20 cellular contexts compared by ENCODE assay signal in genomic region chr21:16530656-16531055, GRCh38.
DNase-seq lines count a peak whose midpoint lies in the region; ATAC-seq and TF ChIP-seq lines count a peak whose summit lies in the region.
"Had no signal": no experiment of that assay in that cellular context is flagged by ENCODE, and none has a peak within 500 bp of the region (broad histone marks: within the 10 kb centered on the region; RNA-seq: fewer than 3 reads in every experiment).

No MANE protein-coding gene starts in this region.

- intact Hi-C loops in MCF 10A (cut with micrococcal nuclease) (no loop called here), mammary epithelial cell (cut with micrococcal nuclease) (no loop called here)
- intact Hi-C loops in activated CD4-positive, alpha-beta T cell treated with anti-CD3 and anti-CD28 coated beads for 36 hours (cut with DNase I, micrococcal nuclease) = no loop called here

- H3K4me1 Mint-ChIP-seq in MCF 10A (ENCODE audit: insufficient read depth, unreplicated experiment) = peaks cover 16% of the 10 kb centered on the region
- H3K4me1 Mint-ChIP-seq in stimulated activated naive B cell treated with anti-CD40 and anti-IgM and Interleukin-4, amounts not matched to agents 10 μg/mL and 1 μg/mL and 100 μg/mL, for 72 hours = no peaks in the 10 kb centered on the region
- no peaks in the 10 kb centered on the region for H3K4me1 Mint-ChIP-seq in activated CD4-positive, alpha-beta T cell treated with anti-CD3 and anti-CD28 coated beads for 36 hours
- H3K4me1 Mint-ChIP-seq: B cell; CD4-positive, CD25-positive, alpha-beta regulatory T cell had no signal

- H3K27me3 Mint-ChIP-seq in MCF 10A (ENCODE audit: insufficient read depth, unreplicated experiment) = no peaks in the 10 kb centered on the region
- H3K27me3 Mint-ChIP-seq in stimulated activated naive B cell treated with anti-CD40 and anti-IgM and Interleukin-4, amounts not matched to agents 10 μg/mL and 1 μg/mL and 100 μg/mL, for 72 hours = no peaks in the 10 kb centered on the region
- H3K27me3 Mint-ChIP-seq in activated CD4-positive, alpha-beta T cell treated with anti-CD3 and anti-CD28 coated beads for 36 hours = no peaks in the 10 kb centered on the region
- H3K27me3 Mint-ChIP-seq: B cell; CD4-positive, CD25-positive, alpha-beta regulatory T cell had no signal

- H3K9ac ChIP-seq in mammary epithelial cell (ENCODE audit: insufficient read depth, low read length) = no peak overlapping the region
- H3K9ac ChIP-seq: BLaER1, GM23248 had no signal

- no peaks in the 10 kb centered on the region for H3K27me3 ChIP-seq in mammary epithelial cell (ENCODE audit: insufficient read depth, low read length)
- H3K27me3 ChIP-seq: BLaER1 had no signal

- POLR2A ChIA-PET in MCF 10A (lab: Yijun Ruan, JAX) = no interaction called here
- POLR2A ChIA-PET in activated CD4-positive, alpha-beta T cell treated with anti-CD3 and anti-CD28 coated beads for 36 hours (lab: Charles Lee) = no interaction called here

- no peaks in the 10 kb centered on the region for H3K36me3 ChIP-seq in mammary epithelial cell (ENCODE audit: insufficient read depth, low read length)
- H3K36me3 ChIP-seq: BLaER1 had no signal

- no peaks in the 10 kb centered on the region for H4K20me1 ChIP-seq in mammary epithelial cell (ENCODE audit: insufficient read depth, low read length)
- H4K20me1 ChIP-seq: BLaER1 had no signal

- H3K4me3 ChIP-seq in mammary epithelial cell (replicated peaks in 1 of 3; ENCODE audit: insufficient read depth in 1 of 3, low read depth in 2 of 3, low read length in 3 of 3) (no peak overlapping the region), fibroblast of pulmonary artery (replicated peaks; ENCODE audit: low read depth, low read length) (no peak overlapping the region)
- H3K4me3 ChIP-seq: BLaER1, GM12878, GM23248 had no signal

- H3K9me3 ChIP-seq in mammary epithelial cell (replicated peaks; ENCODE audit: insufficient read depth, low read length) = no peaks in the 10 kb centered on the region
- H3K9me3 ChIP-seq: BLaER1 had no signal

- DNase-seq in MCF 10A (ENCODE audit: unreplicated experiment) = no peak
- no peak for DNase-seq in mammary epithelial cell
- DNase-seq in fibroblast of pulmonary artery (ENCODE audit: low read depth) = peak; percentile 66
- DNase-seq in stimulated activated naive B cell treated with anti-CD40 and anti-IgM and Interleukin-4, amounts not matched to agents 10 μg/mL and 1 μg/mL and 100 μg/mL, for 72 hours = no peak
- DNase-seq in stimulated activated CD4-positive, alpha-beta T cell treated with anti-CD3 and anti-CD28 coated beads, Interleukin-4, amount 100 ng/mL, for 4 hours = no peak
- no peak for DNase-seq in activated CD4-positive, alpha-beta T cell treated with anti-CD3 and anti-CD28 coated beads for 36 hours
- DNase-seq: CD4-positive, CD25-positive, alpha-beta regulatory T cell; CD8-positive, alpha-beta T cell; DMS 273 treated with DMSO at 0.1 percent for 48 hours; DMS79; EL; GDM1; GM23248; H7; HCEC 1CT had no signal

- 97% methylated on average over 2 of the region's 2 CpGs for WGBS in mammary epithelial cell (ENCODE audit: low coverage, missing lambda C conversion rate)

- dilution Hi-C loops in mammary epithelial cell (cut with HindIII; ENCODE audit: low sequenced_read_pairs) = no loop called here

- H3K27ac Mint-ChIP-seq in MCF 10A (ENCODE audit: low read depth, unreplicated experiment) = peak overlapping the region; percentile 42
- peak overlapping the region; percentile 37 for H3K27ac Mint-ChIP-seq in stimulated activated naive B cell treated with anti-CD40 and anti-IgM and Interleukin-4, amounts not matched to agents 10 μg/mL and 1 μg/mL and 100 μg/mL, for 72 hours
- no peak overlapping the region for H3K27ac Mint-ChIP-seq in activated CD4-positive, alpha-beta T cell treated with anti-CD3 and anti-CD28 coated beads for 36 hours
- H3K27ac Mint-ChIP-seq: B cell; CD4-positive, CD25-positive, alpha-beta regulatory T cell; CD8-positive, alpha-beta T cell had no signal

- no peak for ATAC-seq in stimulated activated naive B cell treated with anti-CD40 and anti-IgM and Interleukin-4, amounts not matched to agents 10 μg/mL and 1 μg/mL and 100 μg/mL, for 72 hours (replicated peaks)
- ATAC-seq in activated CD4-positive, alpha-beta T cell treated with anti-CD3 and anti-CD28 coated beads for 36 hours = no peak
- ATAC-seq: CD8-positive, alpha-beta T cell; GM12878 had no signal

- no peak overlapping the region for H2AFZ ChIP-seq in mammary epithelial cell (ENCODE audit: low read depth, low read length)
- H2AFZ ChIP-seq: GM23248 had no signal

- BruUV-seq in MCF 10A (replicated peaks; lab: Mats Ljungman, UMichigan) (no TSS peak), mammary epithelial cell (replicated peaks; lab: Mats Ljungman, UMichigan) (no TSS peak)

- H3K79me2 ChIP-seq in mammary epithelial cell (ENCODE audit: insufficient read depth, low read length) = no peaks in the 10 kb centered on the region

- TF ChIP-seq CTCF in MCF 10A (IDR thresholded peaks at IDR 0.05; ENCODE audit: unreplicated experiment) = no peak
- TF ChIP-seq CTCF in mammary epithelial cell (conservative IDR thresholded peaks at IDR 0.05 in 1 of 2, IDR thresholded peaks at IDR 0.05 in 1 of 2; ENCODE audit: extremely low read depth in 1 of 2, insufficient read depth in 1 of 2, low read depth in 1 of 2, low read length in 2 of 2) = no peak
- TF ChIP-seq CTCF in fibroblast of pulmonary artery (IDR thresholded peaks at IDR 0.05; ENCODE audit: low read length, missing control alignments) = no peak

- no peak overlapping the region for H3K27ac ChIP-seq in mammary epithelial cell (ENCODE audit: insufficient read depth, low read depth, low read length)
- H3K27ac ChIP-seq: 22Rv1, BLaER1, C4-2B, GM23248 had no signal

- H3K4me2 ChIP-seq in mammary epithelial cell (ENCODE audit: insufficient read depth, low read depth, low read length) = no peak overlapping the region
- H3K4me2 ChIP-seq: BLaER1 had no signal

- no peaks in the 10 kb centered on the region for H3K36me3 Mint-ChIP-seq in MCF 10A (ENCODE audit: insufficient read depth, unreplicated experiment)
- no peaks in the 10 kb centered on the region for H3K36me3 Mint-ChIP-seq in stimulated activated naive B cell treated with anti-CD40 and anti-IgM and Interleukin-4, amounts not matched to agents 10 μg/mL and 1 μg/mL and 100 μg/mL, for 72 hours
- no peaks in the 10 kb centered on the region for H3K36me3 Mint-ChIP-seq in activated CD4-positive, alpha-beta T cell treated with anti-CD3 and anti-CD28 coated beads for 36 hours (ENCODE audit: low read depth)
- H3K36me3 Mint-ChIP-seq: CD4-positive, CD25-positive, alpha-beta regulatory T cell; CD8-positive, alpha-beta T cell had no signal

- no peak overlapping the region for H3K4me3 Mint-ChIP-seq in MCF 10A (ENCODE audit: unreplicated experiment)
- no peak overlapping the region for H3K4me3 Mint-ChIP-seq in stimulated activated naive B cell treated with anti-CD40 and anti-IgM and Interleukin-4, amounts not matched to agents 10 μg/mL and 1 μg/mL and 100 μg/mL, for 72 hours
- no peak overlapping the region for H3K4me3 Mint-ChIP-seq in activated CD4-positive, alpha-beta T cell treated with anti-CD3 and anti-CD28 coated beads for 36 hours
- H3K4me3 Mint-ChIP-seq: B cell; CD4-positive, CD25-positive, alpha-beta regulatory T cell; CD8-positive, alpha-beta T cell had no signal

- CTCF ChIA-PET in MCF 10A (lab: Yijun Ruan, JAX) = no interaction called here
- CTCF ChIA-PET in mammary epithelial cell (lab: Charles Lee; ENCODE audit: low non-redundant PET) = no interaction called here
- CTCF ChIA-PET in activated CD4-positive, alpha-beta T cell treated with anti-CD3 and anti-CD28 coated beads for 36 hours (lab: Charles Lee) = no interaction called here

- peaks cover 9% of the 10 kb centered on the region for H3K9me3 Mint-ChIP-seq in MCF 10A (ENCODE audit: unreplicated experiment)
- H3K9me3 Mint-ChIP-seq in stimulated activated naive B cell treated with anti-CD40 and anti-IgM and Interleukin-4, amounts not matched to agents 10 μg/mL and 1 μg/mL and 100 μg/mL, for 72 hours = peaks cover 9 to 12% of the 10 kb centered on the region in 2 donors
- H3K9me3 Mint-ChIP-seq in activated CD4-positive, alpha-beta T cell treated with anti-CD3 and anti-CD28 coated beads for 36 hours (ENCODE audit: low read depth) = peaks cover 13% of the 10 kb centered on the region

- in situ Hi-C loops in mammary epithelial cell (cut with MboI; ENCODE audit: low sequenced_read_pairs in 2 of 2) = no loop called here

- peaks cover 3% of the 10 kb centered on the region for H3K4me1 ChIP-seq in mammary epithelial cell (ENCODE audit: insufficient read depth, low read length)
- H3K4me1 ChIP-seq: BLaER1 had no signal
